Comparison of ENCODE assay signal across 19 cellular contexts in genomic region chr19:13004273-13004672, GRCh38. TPM values are rescaled to one million over a fixed set of nuclear protein-coding genes. Genes with fewer than 3 reads are reported as not detected.
DNase-seq lines count a peak whose midpoint lies in the region; ATAC-seq and TF ChIP-seq lines count a peak whose summit lies in the region.
"Had no signal": no experiment of that assay in that cellular context is flagged by ENCODE, and none has a peak within 500 bp of the region (broad histone marks: within the 10 kb centered on the region; RNA-seq: fewer than 3 reads in every experiment).

No MANE protein-coding gene starts in this region.

- H3K27me3 ChIP-seq in esophagus muscularis mucosa: no peaks in the 10 kb centered on the region
- no peaks in the 10 kb centered on the region for H3K27me3 ChIP-seq in psoas muscle (ENCODE audit: insufficient read depth in 3 of 3, low read length in 2 of 3)
- H3K27me3 ChIP-seq in upper lobe of right lung: no peaks in the 10 kb centered on the region
- no peaks in the 10 kb centered on the region for H3K27me3 ChIP-seq in effector memory CD4-positive, alpha-beta T cell (replicated peaks; ENCODE audit: control insufficient read depth, insufficient read depth, low read length, poor library complexity, severe bottlenecking)

- peaks cover 89 to 100% (median 99%) of the 10 kb centered on the region in 4 donors for H3K4me1 ChIP-seq in esophagus muscularis mucosa
- peaks cover 79% of the 10 kb centered on the region for H3K4me1 ChIP-seq in psoas muscle
- peaks cover 56% of the 10 kb centered on the region for H3K4me1 ChIP-seq in upper lobe of right lung
- no peaks in the 10 kb centered on the region for H3K4me1 ChIP-seq in effector memory CD4-positive, alpha-beta T cell (ENCODE audit: control insufficient read depth, insufficient read depth, low read length, poor library complexity, severe bottlenecking)

- H3K4me3 ChIP-seq in esophagus muscularis mucosa (no peak overlapping the region), psoas muscle (peak overlapping the region; percentile 8), upper lobe of right lung (no peak overlapping the region)
- H3K4me3 ChIP-seq in effector memory CD4-positive, alpha-beta T cell (ENCODE audit: insufficient read depth, low read depth, low read length, poor library complexity, severe bottlenecking): no peak overlapping the region

- no peak for ATAC-seq in left ventricle myocardium superior
- no peak for ATAC-seq in left cardiac atrium
- ATAC-seq in psoas muscle: no peak
- peak; percentile 8 for ATAC-seq in upper lobe of right lung
- ATAC-seq: HCT116; stimulated activated effector memory CD8-positive, alpha-beta T cell treated with anti-CD3 and anti-CD28 coated beads, Interleukin-12 subunit alpha, Interleukin-12 subunit beta, amount 100 ng/mL, for 72 hours had no signal

- WGBS in esophagus muscularis mucosa: 86% methylated on average over 7 of the region's 7 CpGs
- 43 to 72% (median 43%) methylated on average over 7 of the region's 7 CpGs for WGBS in psoas muscle, 3 donors

- peaks cover 0 to 8% (median 5%) of the 10 kb centered on the region in 4 donors for H3K36me3 ChIP-seq in esophagus muscularis mucosa
- no peaks in the 10 kb centered on the region for H3K36me3 ChIP-seq in psoas muscle (ENCODE audit: insufficient read depth in 1 of 2, low read depth in 1 of 2)
- peaks cover under 1% of the 10 kb centered on the region for H3K36me3 ChIP-seq in upper lobe of right lung
- no peaks in the 10 kb centered on the region for H3K36me3 ChIP-seq in effector memory CD4-positive, alpha-beta T cell (ENCODE audit: control insufficient read depth, insufficient read depth, low read length)

- no peak for TF ChIP-seq EP300 in esophagus muscularis mucosa (IDR thresholded peaks at IDR 0.05)

- TF ChIP-seq CTCF in esophagus muscularis mucosa (IDR thresholded peaks at IDR 0.05) (no peak), psoas muscle (IDR thresholded peaks at IDR 0.05) (no peak), upper lobe of right lung (IDR thresholded peaks at IDR 0.05) (no peak)

- DNase-seq in left ventricle myocardium superior (peak; percentile 20), left cardiac atrium (no peak), esophagus muscularis mucosa (ENCODE audit: extremely low spot score) (no peak), psoas muscle (no peak), upper lobe of right lung (no peak), H4 (ENCODE audit: low spot score) (no peak), cerebellar nuclear complex (lab: John Stamatoyannopoulos, UW) (no peak)
- no peak for DNase-seq in effector memory CD4-positive, alpha-beta T cell
- DNase-seq: ACHN; activated CD4-positive, alpha-beta T cell treated with anti-CD3 and anti-CD28 coated beads, Interleukin-2, amount 50 U/mL, for 1 hour; activated naive CD4-positive, alpha-beta T cell treated with anti-CD3 and anti-CD28 coated beads, Interleukin-2, amount 10 ng/mL, durations not matched to agents 7 days and 5 days; CD4-positive, CD25-positive, alpha-beta regulatory T cell; effector CD4-positive, alpha-beta T cell; NCI-H1105; NCI-H774; stimulated activated CD4-positive, alpha-beta T cell treated with anti-CD3 and anti-CD28 coated beads, Interleukin-12 subunit alpha, Interleukin-12 subunit beta, amount 100 ng/mL, for 4 hours had no signal

- TF ChIP-seq POLR2A in esophagus muscularis mucosa (IDR thresholded peaks at IDR 0.05; ENCODE audit: low read depth): no peak

- intact Hi-C loops in left ventricle myocardium superior (cut with micrococcal nuclease) (no loop called here), left cardiac atrium (cut with DNase I) (no loop called here), esophagus muscularis mucosa (cut with DNase I) (no loop called here), psoas muscle (cut with DNase I) (no loop called here), upper lobe of right lung (cut with DNase I) (no loop called here)

- H3K9me3 ChIP-seq in esophagus muscularis mucosa: no peaks in the 10 kb centered on the region
- H3K9me3 ChIP-seq in psoas muscle: no peaks in the 10 kb centered on the region
- H3K9me3 ChIP-seq in upper lobe of right lung: no peaks in the 10 kb centered on the region
- H3K9me3 ChIP-seq in effector memory CD4-positive, alpha-beta T cell (ENCODE audit: control insufficient read depth, low read length): no peaks in the 10 kb centered on the region

- peak overlapping the region; percentile 88 to 98 (median 97) for H3K27ac ChIP-seq in esophagus muscularis mucosa (replicated peaks in 1 of 4)
- peak overlapping the region; percentile 99 for H3K27ac ChIP-seq in psoas muscle
- H3K27ac ChIP-seq in upper lobe of right lung: peak overlapping the region; percentile 47
- no peak overlapping the region for H3K27ac ChIP-seq in effector memory CD4-positive, alpha-beta T cell (ENCODE audit: insufficient read depth, low read length, poor library complexity, severe bottlenecking)

RNA-seq across cellular contexts. Expression of gene NFIX, which starts 9.0 kb away (rescaled TPM):
- total RNA-seq in left ventricle myocardium superior (171 TPM), left cardiac atrium (100 to 1,000 TPM; 117 to 133 TPM), esophagus muscularis mucosa (100 to 1,000 TPM in 1 of 4 donors, 10 to 100 TPM in 3; 56.0 to 154 (median 79.4) TPM), psoas muscle (100 to 1,000 TPM; 220 to 347 (median 268) TPM), upper lobe of right lung (168 TPM)
- polyA plus RNA-seq in psoas muscle: 100 to 1,000 TPM in 1 of 3 donors, 10 to 100 TPM in 2; 22.2 to 158 (median 43.8) TPM
- 9.6 and 13.8 TPM in 2 replicates for total RNA-seq in H4 (2014; rRNA removed; shearing (Covaris generic))

RNA-seq across cellular contexts. Expression of gene DAND5, which starts 34.9 kb away (rescaled TPM):
- 11.2 TPM for total RNA-seq in left ventricle myocardium superior
- total RNA-seq in left cardiac atrium: 1 to 10 TPM; 5.2 to 7.0 TPM
- total RNA-seq in esophagus muscularis mucosa: under 1 TPM in 3 of 4 donors, not detected in 1; 0.19 to 0.83 (median 0.29) TPM
- under 1 TPM in 1 of 4 donors, not detected in 3; 0.26 TPM for total RNA-seq in psoas muscle
- not detected for polyA plus RNA-seq in psoas muscle
- not detected for total RNA-seq in upper lobe of right lung
- 0.06 TPM in 1 of 2 replicates, not detected in the other for total RNA-seq in H4 (2014; rRNA removed; shearing (Covaris generic))
- total RNA-seq: CD4-positive, CD25-positive, alpha-beta regulatory T cell; kidney epithelial cell had no signal
- polyA plus RNA-seq: CD4-positive, CD25-positive, alpha-beta regulatory T cell had no signal

RNA-seq across cellular contexts. Expression of gene GADD45GIP1, which starts 47.2 kb away (rescaled TPM):
- total RNA-seq in left ventricle myocardium superior (28.7 TPM), left cardiac atrium (10 to 100 TPM; 25.5 to 28.1 TPM), esophagus muscularis mucosa (10 to 100 TPM; 33.0 to 60.1 (median 49.3) TPM), psoas muscle (10 to 100 TPM; 22.4 to 35.6 (median 29.3) TPM), upper lobe of right lung (16.4 TPM)
- polyA plus RNA-seq in psoas muscle: 100 to 1,000 TPM in 1 of 3 donors, 10 to 100 TPM in 2; 50.6 to 119 (median 62.5) TPM
- 46.3 and 47.4 TPM in 2 replicates for total RNA-seq in H4 (2014; rRNA removed; shearing (Covaris generic))

RNA-seq across cellular contexts. Expression of gene RAD23A, which starts 58.6 kb away (rescaled TPM):
- total RNA-seq in left ventricle myocardium superior (188 TPM), left cardiac atrium (100 to 1,000 TPM; 113 to 131 TPM), esophagus muscularis mucosa (100 to 1,000 TPM; 138 to 218 (median 181) TPM), psoas muscle (100 to 1,000 TPM; 424 to 704 (median 500) TPM), upper lobe of right lung (109 TPM)
- polyA plus RNA-seq in psoas muscle: 100 to 1,000 TPM; 403 to 801 (median 728) TPM
- 209 and 217 TPM in 2 replicates for total RNA-seq in H4 (2014; rRNA removed; shearing (Covaris generic))
